ENCODE assay signal across 8 cellular contexts in the genomic region with DNA sequence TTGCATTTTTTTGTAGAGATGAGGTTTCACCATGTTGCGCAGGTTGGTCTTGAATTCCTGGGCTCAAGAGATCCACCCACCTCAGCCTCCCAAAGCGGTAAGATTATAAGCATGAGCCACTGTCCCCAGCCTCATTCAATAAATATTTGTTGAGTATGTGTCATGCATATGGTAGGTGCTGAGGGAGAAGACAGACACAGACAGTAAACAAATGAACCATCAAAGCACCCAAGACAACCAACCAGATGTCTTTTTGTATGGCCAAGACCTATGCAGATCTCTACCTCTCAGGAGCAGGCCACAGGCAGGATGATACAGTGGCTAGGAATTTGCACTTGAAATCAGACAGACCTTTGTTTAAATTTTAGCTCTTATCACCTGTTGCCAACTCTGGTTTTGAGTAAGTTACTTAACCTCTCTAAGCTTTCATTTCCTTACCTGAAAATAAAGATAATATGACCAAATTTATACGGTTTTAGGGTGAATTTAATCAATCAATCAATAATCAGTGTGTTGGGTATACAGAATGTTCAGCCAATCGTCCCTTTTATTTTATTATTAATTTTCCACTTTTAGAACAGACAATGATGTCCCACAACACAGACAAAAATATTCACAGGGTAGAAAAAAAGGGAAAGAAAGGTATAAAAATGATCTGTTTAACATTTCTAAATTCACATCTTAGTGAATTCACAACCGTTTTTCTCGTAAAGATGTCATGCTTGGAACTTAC.
DNase-seq lines count a peak whose midpoint lies in the region; ATAC-seq and TF ChIP-seq lines count a peak whose summit lies in the region.

No MANE protein-coding gene starts in this region.

- H3K27me3 Mint-ChIP-seq in activated T-cell treated with anti-CD3 and anti-CD28 coated beads, Interleukin-2, amount 50 U/mL, for 24 hours, result no peaks in the 10 kb centered on the region

- no peaks in the 10 kb centered on the region for H3K36me3 ChIP-seq in thyroid gland

- intact Hi-C loops in thyroid gland (cut with DNase I), result no loop called here

- peak; percentile 11 for DNase-seq in DMS153 (lab: John Stamatoyannopoulos, UW)
- DNase-seq in DMS153 treated with DMSO at 0.1 percent for 48 hours (lab: John Stamatoyannopoulos, UW; ENCODE audit: unreplicated experiment), result no peak
- DNase-seq in SHP77 treated with DMSO at 0.1 percent for 48 hours (lab: John Stamatoyannopoulos, UW), result peak; percentile 3
- peak; percentile 93 for DNase-seq in glomerular visceral epithelial cell (ENCODE audit: extremely low spot score)
- DNase-seq in thyroid gland, result no peak
- DNase-seq in activated T-cell treated with anti-CD3 and anti-CD28 coated beads, Interleukin-2, amount 50 U/mL, for 24 hours, result no peak

- TF ChIP-seq CTCF in thyroid gland (IDR thresholded peaks at IDR 0.05), result no peak

- H3K4me1 ChIP-seq in thyroid gland, result peaks cover 9 to 14% of the 10 kb centered on the region in 2 donors

- TF ChIP-seq POLR2A in thyroid gland (IDR thresholded peaks at IDR 0.05), result no peak

- H3K4me1 Mint-ChIP-seq in activated T-cell treated with anti-CD3 and anti-CD28 coated beads, Interleukin-2, amount 50 U/mL, for 24 hours (ENCODE audit: low read depth), result peaks cover 38% of the 10 kb centered on the region

- H3K9me3 ChIP-seq in thyroid gland, result no peaks in the 10 kb centered on the region

- ATAC-seq in GM21723 (IDR thresholded peaks at IDR 0.05; ENCODE audit: unreplicated experiment) (no peak), HG03139 (IDR thresholded peaks at IDR 0.05; ENCODE audit: unreplicated experiment) (no peak)

- no peak overlapping the region for H3K4me3 ChIP-seq in thyroid gland (replicated peaks in 1 of 3)

- 79 to 86% methylated on average over 6 of the region's 6 CpGs for WGBS in thyroid gland, 2 donors

- peak overlapping the region; percentile 19 to 41 (median 30) for H3K27ac ChIP-seq in thyroid gland

- H3K4me3 Mint-ChIP-seq in activated T-cell treated with anti-CD3 and anti-CD28 coated beads, Interleukin-2, amount 50 U/mL, for 24 hours, result no peak overlapping the region

- peaks cover 7% of the 10 kb centered on the region for H3K36me3 Mint-ChIP-seq in activated T-cell treated with anti-CD3 and anti-CD28 coated beads, Interleukin-2, amount 50 U/mL, for 24 hours (ENCODE audit: low read depth)

- H3K27me3 ChIP-seq in thyroid gland, result no peaks in the 10 kb centered on the region

- no peak overlapping the region for H3K27ac Mint-ChIP-seq in activated T-cell treated with anti-CD3 and anti-CD28 coated beads, Interleukin-2, amount 50 U/mL, for 24 hours

- H3K9me3 Mint-ChIP-seq in activated T-cell treated with anti-CD3 and anti-CD28 coated beads, Interleukin-2, amount 50 U/mL, for 24 hours, result no peaks in the 10 kb centered on the region

Comparison
In these comparisons a context has a peak if more than half of its experiments do, and no peak if none do; other contexts are left out.
1. DNase-seq: peak in DMS153 (single experiment), SHP77 treated with DMSO at 0.1 percent for 48 hours (single experiment) and glomerular visceral epithelial cell (single experiment); none in DMS153 treated with DMSO at 0.1 percent for 48 hours (single experiment), thyroid gland (0 of 2) and activated T-cell treated with anti-CD3 and anti-CD28 coated beads, Interleukin-2, amount 50 U/mL, for 24 hours (single experiment).